In the genomic region with DNA sequence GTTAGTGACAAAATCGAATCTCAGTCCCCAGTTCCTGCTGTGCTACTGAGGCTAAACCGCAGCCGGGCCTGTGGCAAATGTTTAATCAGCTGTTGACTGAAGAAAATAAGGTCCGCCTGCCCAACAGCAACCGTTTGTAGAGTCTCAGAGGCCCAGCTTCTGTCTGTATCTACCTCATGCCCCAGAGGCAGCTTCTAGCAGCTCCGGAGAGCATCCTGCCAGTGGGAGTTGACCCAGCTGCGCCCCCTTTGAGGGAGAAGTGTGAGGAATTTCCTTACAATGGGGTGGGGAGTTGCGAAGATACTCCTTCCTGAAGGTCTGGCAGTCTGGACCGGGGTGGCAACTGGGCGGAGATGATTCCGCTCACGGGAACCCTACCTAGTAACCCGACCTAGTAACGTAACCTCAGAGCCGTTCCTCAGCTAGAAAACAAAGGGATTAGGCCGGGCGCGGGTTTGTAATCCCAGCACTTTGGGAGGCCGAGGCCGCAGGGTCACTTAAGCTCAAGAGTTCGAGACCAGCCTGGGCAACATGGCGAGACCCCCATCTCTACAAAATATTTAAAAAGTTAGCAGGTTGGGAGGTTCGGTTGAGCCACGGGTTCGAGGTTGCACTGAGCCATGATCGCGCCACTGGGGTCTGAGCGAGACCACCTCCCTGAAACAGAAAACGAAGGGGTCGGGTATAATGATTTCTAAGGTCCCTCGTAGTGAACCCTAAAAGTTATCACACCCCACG, we compare ENCODE assay signal across 8 cellular contexts. TPM values are rescaled to one million over a fixed set of nuclear protein-coding genes. Genes with fewer than 3 reads are reported as not detected.
A peak's percentile ranks its signal among the peaks of the same experiment; 100 is the strongest.
DNase-seq lines count a peak whose midpoint lies in the region; ATAC-seq and TF ChIP-seq lines count a peak whose summit lies in the region.

No MANE protein-coding gene starts in this region.

- intact Hi-C loops in vagina (cut with DNase I), result no loop called here

- H3K4me1 ChIP-seq in vagina, result peaks cover 36% of the 10 kb centered on the region

- no peak for TF ChIP-seq CTCF in vagina (IDR thresholded peaks at IDR 0.05)

- H3K27me3 ChIP-seq in vagina, result no peaks in the 10 kb centered on the region

- peak overlapping the region; percentile 70 for H3K4me3 Mint-ChIP-seq in activated CD8-positive, alpha-beta memory T cell treated with anti-CD3 and anti-CD28 coated beads, Interleukin-2, amount 10 ng/mL, durations not matched to agents 7 days and 5 days
- peak overlapping the region; percentile 83 to 95 (median 90) for H3K4me3 Mint-ChIP-seq in naive B cell

- H3K4me1 Mint-ChIP-seq in activated CD8-positive, alpha-beta memory T cell treated with anti-CD3 and anti-CD28 coated beads, Interleukin-2, amount 10 ng/mL, durations not matched to agents 7 days and 5 days, result peaks cover 38% of the 10 kb centered on the region
- peaks cover 50 to 72% (median 63%) of the 10 kb centered on the region in 3 donors for H3K4me1 Mint-ChIP-seq in naive B cell

- no peaks in the 10 kb centered on the region for H3K9me3 Mint-ChIP-seq in activated CD8-positive, alpha-beta memory T cell treated with anti-CD3 and anti-CD28 coated beads, Interleukin-2, amount 10 ng/mL, durations not matched to agents 7 days and 5 days (ENCODE audit: low read depth)
- H3K9me3 Mint-ChIP-seq in naive B cell, result no peaks in the 10 kb centered on the region

- H3K4me3 ChIP-seq in vagina, result peak overlapping the region; percentile 77 to 95

- peaks cover 4% of the 10 kb centered on the region for H3K36me3 Mint-ChIP-seq in activated CD8-positive, alpha-beta memory T cell treated with anti-CD3 and anti-CD28 coated beads, Interleukin-2, amount 10 ng/mL, durations not matched to agents 7 days and 5 days
- H3K36me3 Mint-ChIP-seq in naive B cell, result no peaks in the 10 kb centered on the region

- peak; percentile 97 for DNase-seq in ELF-1 (ENCODE audit: low read depth, low spot score)
- peak; percentile 94 for DNase-seq in NCI-H526 treated with DMSO at 0.1 percent for 48 hours (lab: John Stamatoyannopoulos, UW)
- peak; percentile 71 for DNase-seq in activated CD8-positive, alpha-beta memory T cell treated with anti-CD3 and anti-CD28 coated beads, Interleukin-2, amount 10 ng/mL, durations not matched to agents 7 days and 5 days
- peak; percentile 45 for DNase-seq in fibroblast of gingiva (ENCODE audit: low read depth)
- DNase-seq in naive B cell, result no peak
- no peak for DNase-seq in vagina (ENCODE audit: extremely low spot score in 2 of 2)

- TF ChIP-seq POLR2A in vagina (IDR thresholded peaks at IDR 0.05), result no peak

- no peaks in the 10 kb centered on the region for H3K9me3 ChIP-seq in vagina

- no peaks in the 10 kb centered on the region for H3K27me3 Mint-ChIP-seq in activated CD8-positive, alpha-beta memory T cell treated with anti-CD3 and anti-CD28 coated beads, Interleukin-2, amount 10 ng/mL, durations not matched to agents 7 days and 5 days
- no peaks in the 10 kb centered on the region for H3K27me3 Mint-ChIP-seq in naive B cell

- peak; percentile 23 for ATAC-seq in HG02981 (IDR thresholded peaks at IDR 0.05; ENCODE audit: unreplicated experiment)
- ATAC-seq in activated CD8-positive, alpha-beta memory T cell treated with anti-CD3 and anti-CD28 coated beads, Interleukin-2, amount 10 ng/mL, durations not matched to agents 7 days and 5 days, result no peak
- ATAC-seq in naive B cell (ENCODE audit: low read depth in 2 of 2), result no peak
- no peak for ATAC-seq in GM19035 (IDR thresholded peaks at IDR 0.05; ENCODE audit: unreplicated experiment)

- CTCF ChIA-PET in activated CD8-positive, alpha-beta memory T cell treated with anti-CD3 and anti-CD28 coated beads, Interleukin-2, amount 10 ng/mL, durations not matched to agents 7 days and 5 days (lab: Charles Lee), result interaction anchor here (0.9 to 2.1 kb wide), 9 partner anchors 10 to 377 kb away, joined by 3 to 9 read pairs (median 4); a partner anchor contains a TSS

- H3K27ac ChIP-seq in vagina, result peak overlapping the region; percentile 91

- H3K36me3 ChIP-seq in vagina, result no peaks in the 10 kb centered on the region

- peak overlapping the region; percentile 67 for H3K27ac Mint-ChIP-seq in activated CD8-positive, alpha-beta memory T cell treated with anti-CD3 and anti-CD28 coated beads, Interleukin-2, amount 10 ng/mL, durations not matched to agents 7 days and 5 days
- H3K27ac Mint-ChIP-seq in naive B cell, result peak overlapping the region; percentile 92 to 98 (median 96)

RNA-seq across cellular contexts. Expression of gene ZNF775, which starts 0.8 kb away (rescaled TPM):
- total RNA-seq in activated CD8-positive, alpha-beta memory T cell treated with anti-CD3 and anti-CD28 coated beads, Interleukin-2, amount 10 ng/mL, durations not matched to agents 7 days and 5 days, result 1 to 10 TPM; 7.5 to 8.4 TPM
- 1 to 10 TPM; 1.4 to 8.9 (median 4.5) TPM for polyA plus RNA-seq in naive B cell (ENCODE audit: low read depth in 6 of 6)
- total RNA-seq in vagina, result 4.4 TPM

RNA-seq across cellular contexts. Expression of gene REPIN1, which starts 9.7 kb away (rescaled TPM):
- total RNA-seq in activated CD8-positive, alpha-beta memory T cell treated with anti-CD3 and anti-CD28 coated beads, Interleukin-2, amount 10 ng/mL, durations not matched to agents 7 days and 5 days, result 10 to 100 TPM; 51.4 to 55.5 TPM
- polyA plus RNA-seq in naive B cell (ENCODE audit: low read depth in 6 of 6), result 100 to 1,000 TPM in 1 of 6 donors, 10 to 100 TPM in 5; 46.3 to 115 (median 68.5) TPM
- total RNA-seq in vagina, result 49.4 TPM

RNA-seq across cellular contexts. Expression of gene RARRES2, which starts 36.9 kb away (rescaled TPM):
- total RNA-seq in activated CD8-positive, alpha-beta memory T cell treated with anti-CD3 and anti-CD28 coated beads, Interleukin-2, amount 10 ng/mL, durations not matched to agents 7 days and 5 days, result not detected
- polyA plus RNA-seq in naive B cell (ENCODE audit: low read depth in 6 of 6), result not detected
- 305 TPM for total RNA-seq in vagina

RNA-seq across cellular contexts. Expression of gene ACTR3C, which starts 54.9 kb away (rescaled TPM):
- total RNA-seq in activated CD8-positive, alpha-beta memory T cell treated with anti-CD3 and anti-CD28 coated beads, Interleukin-2, amount 10 ng/mL, durations not matched to agents 7 days and 5 days, result 1 to 10 TPM; 4.0 to 4.8 TPM
- 1 to 10 TPM in 5 of 6 donors, not detected in 1; 1.3 to 7.6 (median 6.2) TPM for polyA plus RNA-seq in naive B cell (ENCODE audit: low read depth in 6 of 6)
- total RNA-seq in vagina, result 24.1 TPM

RNA-seq across cellular contexts. Expression of gene LRRC61, which starts 55.1 kb away (rescaled TPM):
- 10 to 100 TPM; 24.7 to 25.3 TPM for total RNA-seq in activated CD8-positive, alpha-beta memory T cell treated with anti-CD3 and anti-CD28 coated beads, Interleukin-2, amount 10 ng/mL, durations not matched to agents 7 days and 5 days
- polyA plus RNA-seq in naive B cell (ENCODE audit: low read depth in 6 of 6), result 10 to 100 TPM; 15.2 to 28.6 (median 25.4) TPM
- 14.0 TPM for total RNA-seq in vagina

Comparison
In these comparisons a context has a peak if more than half of its experiments do, and no peak if none do; other contexts are left out.
1. DNase-seq: peak in ELF-1 (single experiment), NCI-H526 treated with DMSO at 0.1 percent for 48 hours (single experiment), activated CD8-positive, alpha-beta memory T cell treated with anti-CD3 and anti-CD28 coated beads, Interleukin-2, amount 10 ng/mL, durations not matched to agents 7 days and 5 days (single experiment) and fibroblast of gingiva (single experiment); none in naive B cell (single experiment) and vagina (0 of 2).
2. RNA of gene RARRES2, which starts 36.9 kb away (total RNA-seq): 305 TPM in vagina (single experiment); not detected in activated CD8-positive, alpha-beta memory T cell treated with anti-CD3 and anti-CD28 coated beads, Interleukin-2, amount 10 ng/mL, durations not matched to agents 7 days and 5 days; every median in the first group is over 100 times any median in the second.